1 cellular context compared by ENCODE assay signal in genomic region chr2:111919794-111920608, GRCh38.
TF ChIP-seq lines count a peak whose summit lies in the region.

No MANE protein-coding gene starts in this region.

TF ChIP-seq in HepG2, 621 proteins besides CTCF, POLR2A, EP300 and RAD21 (continued from another document and continues in another):
- no peak for TF ChIP-seq SNAPC4 (CRISPR knock-in tag; IDR thresholded peaks at IDR 0.05)
- TF ChIP-seq ZNF382 (CRISPR knock-in tag; IDR thresholded peaks at IDR 0.05; ENCODE audit: borderline replicate concordance) = no peak
- TF ChIP-seq ZNF552 (CRISPR knock-in tag; IDR thresholded peaks at IDR 0.05; ENCODE audit: borderline replicate concordance) = no peak
- no peak for TF ChIP-seq MAZ (IDR thresholded peaks at IDR 0.05; ENCODE audit: borderline replicate concordance, low read depth, low read length)
- TF ChIP-seq MAZ (CRISPR knock-in tag; IDR thresholded peaks at IDR 0.05; ENCODE audit: low read depth) = 0 out of 2 replicates have a peak, but pooled peaks have one; percentile 29
- TF ChIP-seq SP2 (CRISPR knock-in tag; IDR thresholded peaks at IDR 0.05) = no peak
- no peak for TF ChIP-seq ZNF160 (CRISPR knock-in tag; IDR thresholded peaks at IDR 0.05)
- peak; percentile 85; the same call in 1 of the 2 replicates for TF ChIP-seq ZNF710 (CRISPR knock-in tag; IDR thresholded peaks at IDR 0.05; ENCODE audit: borderline replicate concordance)
- TF ChIP-seq NR0B2 (CRISPR knock-in tag; IDR thresholded peaks at IDR 0.05) = no peak
- TF ChIP-seq TFDP2 (CRISPR knock-in tag; IDR thresholded peaks at IDR 0.05) = no peak
- peak; percentile 46 to 72; a peak in 2 of 4 replicates for TF ChIP-seq NR2F1 (CRISPR knock-in tag; IDR thresholded peaks at IDR 0.05)
- no peak for TF ChIP-seq TBL1XR1 (IDR thresholded peaks at IDR 0.05; ENCODE audit: borderline replicate concordance, low read length, partially characterized antibody)
- TF ChIP-seq ZNF597 (CRISPR knock-in tag; IDR thresholded peaks at IDR 0.05) = no peak
- no peak for TF ChIP-seq ZNF326 (CRISPR knock-in tag; IDR thresholded peaks at IDR 0.05; ENCODE audit: borderline replicate concordance)
- no peak for TF ChIP-seq ZNF18 (CRISPR knock-in tag; IDR thresholded peaks at IDR 0.05; ENCODE audit: insufficient replicate concordance)
- no peak for TF ChIP-seq SETDB1 (CRISPR knock-in tag; IDR thresholded peaks at IDR 0.05; ENCODE audit: borderline replicate concordance)
- peak; percentile 61; the same call in 1 of the 2 replicates for TF ChIP-seq ZFP1 (CRISPR knock-in tag; IDR thresholded peaks at IDR 0.05)
- peak; percentile 67; the same call in 1 of the 2 replicates for TF ChIP-seq KMT2A (CRISPR knock-in tag; IDR thresholded peaks at IDR 0.05)
- TF ChIP-seq HNF1B (CRISPR knock-in tag; IDR thresholded peaks at IDR 0.05) = peak; percentile 99
- TF ChIP-seq ZHX2 (IDR thresholded peaks at IDR 0.05; ENCODE audit: low read depth) = no peak
- TF ChIP-seq ZHX2 (CRISPR knock-in tag; IDR thresholded peaks at IDR 0.05; ENCODE audit: borderline replicate concordance) = no peak; the same call in 1 of the 2 replicates
- TF ChIP-seq MTA3 (CRISPR knock-in tag; IDR thresholded peaks at IDR 0.05) = no peak
- TF ChIP-seq ZNF639 (CRISPR knock-in tag; conservative IDR thresholded peaks at IDR 0.05) = no peak
- TF ChIP-seq FOXO1 (CRISPR knock-in tag; IDR thresholded peaks at IDR 0.05) = no peak; the same call in 1 of the 2 replicates
- TF ChIP-seq ZNF780A (CRISPR knock-in tag; IDR thresholded peaks at IDR 0.05) = no peak
- 0 out of 2 replicates have a peak, but pooled peaks have one; percentile 25 for TF ChIP-seq ZNF256 (CRISPR knock-in tag; conservative IDR thresholded peaks at IDR 0.05)
- 0 out of 2 replicates have a peak, but pooled peaks have one; percentile 39 for TF ChIP-seq ZC3H4 (CRISPR knock-in tag; IDR thresholded peaks at IDR 0.05; ENCODE audit: borderline replicate concordance)
- peak; percentile 90; the same call in 1 of the 2 replicates for TF ChIP-seq ZNF556 (CRISPR knock-in tag; IDR thresholded peaks at IDR 0.05; ENCODE audit: borderline replicate concordance)
- TF ChIP-seq NFKB2 (CRISPR knock-in tag; IDR thresholded peaks at IDR 0.05; ENCODE audit: borderline replicate concordance) = peak; percentile 86
- peak; percentile 72; the same call in 1 of the 2 replicates for TF ChIP-seq ZNF503 (CRISPR knock-in tag; IDR thresholded peaks at IDR 0.05)
